ENCODE assay signal across 1 cellular context in genomic region chr14:73895939-73896338, GRCh38.
TF ChIP-seq lines count a peak whose summit lies in the region.

No MANE protein-coding gene starts in this region.

TF ChIP-seq in HepG2, 621 proteins besides CTCF, POLR2A, EP300 and RAD21:
- no peak for TF ChIP-seq KDM5B (CRISPR knock-in tag; IDR thresholded peaks at IDR 0.05; ENCODE audit: borderline replicate concordance)
- TF ChIP-seq ZNF543 (CRISPR knock-in tag; IDR thresholded peaks at IDR 0.05) = no peak
- TF ChIP-seq TCF7L2 (IDR thresholded peaks at IDR 0.05; ENCODE audit: low read depth, low read length) = no peak
- TF ChIP-seq SKI (IDR thresholded peaks at IDR 0.05; ENCODE audit: partially characterized antibody) = no peak
- no peak for TF ChIP-seq HMGA1 (CRISPR knock-in tag; conservative IDR thresholded peaks at IDR 0.05)
- TF ChIP-seq ZNF12 (CRISPR knock-in tag; IDR thresholded peaks at IDR 0.05) = no peak
- no peak for TF ChIP-seq ZNF333 (CRISPR knock-in tag; IDR thresholded peaks at IDR 0.05; ENCODE audit: borderline replicate concordance)
- TF ChIP-seq, protein P1, sequence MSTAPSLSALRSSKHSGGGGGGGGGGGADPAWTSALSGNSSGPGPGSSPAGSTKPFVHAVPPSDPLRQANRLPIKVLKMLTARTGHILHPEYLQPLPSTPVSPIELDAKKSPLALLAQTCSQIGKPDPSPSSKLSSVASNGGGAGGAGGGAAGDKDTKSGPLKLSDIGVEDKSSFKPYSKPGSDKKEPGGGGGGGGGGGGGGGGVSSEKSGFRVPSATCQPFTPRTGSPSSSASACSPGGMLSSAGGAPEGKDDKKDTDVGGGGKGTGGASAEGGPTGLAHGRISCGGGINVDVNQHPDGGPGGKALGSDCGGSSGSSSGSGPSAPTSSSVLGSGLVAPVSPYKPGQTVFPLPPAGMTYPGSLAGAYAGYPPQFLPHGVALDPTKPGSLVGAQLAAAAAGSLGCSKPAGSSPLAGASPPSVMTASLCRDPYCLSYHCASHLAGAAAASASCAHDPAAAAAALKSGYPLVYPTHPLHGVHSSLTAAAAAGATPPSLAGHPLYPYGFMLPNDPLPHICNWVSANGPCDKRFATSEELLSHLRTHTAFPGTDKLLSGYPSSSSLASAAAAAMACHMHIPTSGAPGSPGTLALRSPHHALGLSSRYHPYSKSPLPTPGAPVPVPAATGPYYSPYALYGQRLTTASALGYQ (CRISPR knock-in tag; IDR thresholded peaks at IDR 0.05) = no peak
- TF ChIP-seq MED13 (CRISPR knock-in tag; IDR thresholded peaks at IDR 0.05) = no peak
- TF ChIP-seq ZNF563 (CRISPR knock-in tag; IDR thresholded peaks at IDR 0.05) = no peak
- TF ChIP-seq, protein P2, sequence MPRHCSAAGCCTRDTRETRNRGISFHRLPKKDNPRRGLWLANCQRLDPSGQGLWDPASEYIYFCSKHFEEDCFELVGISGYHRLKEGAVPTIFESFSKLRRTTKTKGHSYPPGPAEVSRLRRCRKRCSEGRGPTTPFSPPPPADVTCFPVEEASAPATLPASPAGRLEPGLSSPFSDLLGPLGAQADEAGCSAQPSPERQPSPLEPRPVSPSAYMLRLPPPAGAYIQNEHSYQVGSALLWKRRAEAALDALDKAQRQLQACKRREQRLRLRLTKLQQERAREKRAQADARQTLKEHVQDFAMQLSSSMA (CRISPR knock-in tag; IDR thresholded peaks at IDR 0.05) = no peak
- TF ChIP-seq ZNF644 (CRISPR knock-in tag; IDR thresholded peaks at IDR 0.05; ENCODE audit: low read depth) = no peak
- no peak for TF ChIP-seq SMARCC2 (IDR thresholded peaks at IDR 0.05)
- no peak for TF ChIP-seq GLI4 (CRISPR knock-in tag; IDR thresholded peaks at IDR 0.05; ENCODE audit: borderline replicate concordance)
- no peak for TF ChIP-seq ZIK1 (CRISPR knock-in tag; IDR thresholded peaks at IDR 0.05; ENCODE audit: borderline replicate concordance, low read depth)
TF ChIP-seq in HepG2: peak in this region for 0.
